Comparison of ENCODE assay signal across 17 cellular contexts in genomic region chr13:44365008-44365407, GRCh38. TPM values are rescaled to one million over a fixed set of nuclear protein-coding genes. Genes with fewer than 3 reads are reported as not detected.
DNase-seq lines count a peak whose midpoint lies in the region; ATAC-seq and TF ChIP-seq lines count a peak whose summit lies in the region.
"Had no signal": no experiment of that assay in that cellular context is flagged by ENCODE, and none has a peak within 500 bp of the region (broad histone marks: within the 10 kb centered on the region; RNA-seq: fewer than 3 reads in every experiment).

No MANE protein-coding gene starts in this region.

- H3K9me3 ChIP-seq in AG04450 (ENCODE audit: control insufficient read depth, insufficient read depth, low read length): no peaks in the 10 kb centered on the region
- H3K9me3 ChIP-seq: adrenal gland, BE2C had no signal

- no peaks in the 10 kb centered on the region for H3K36me3 ChIP-seq in kidney epithelial cell (ENCODE audit: control insufficient read depth, insufficient read depth, low read length)
- H3K36me3 ChIP-seq: adrenal gland, BE2C had no signal

- H3K27me3 ChIP-seq in AG04450 (ENCODE audit: control insufficient read depth, insufficient read depth, low read length): no peaks in the 10 kb centered on the region
- H3K27me3 ChIP-seq in kidney epithelial cell (ENCODE audit: control insufficient read depth, insufficient read depth, low read length): no peaks in the 10 kb centered on the region
- H3K27me3 ChIP-seq: adrenal gland, BE2C had no signal

- POLR2A ChIA-PET in AG04450 (lab: Yijun Ruan, JAX): interaction anchor here (1.2 kb wide), 1 partner anchor 72 kb away, joined by 3 read pairs; no protein-coding TSS in a partner anchor

- CTCF ChIA-PET in AG04450 (lab: Charles Lee): interaction anchor here (1.0 kb wide), 1 partner anchor 460 kb away, joined by 3 read pairs; no protein-coding TSS in a partner anchor

- peak; percentile 10 for DNase-seq in AG04450 (ENCODE audit: low read depth, low spot score)
- DNase-seq in HS-5 (ENCODE audit: low read depth): peak; percentile 47
- peak; percentile 47 for DNase-seq in astrocyte of the spinal cord (ENCODE audit: low read depth, low spot score)
- peak; percentile 50 for DNase-seq in kidney epithelial cell (ENCODE audit: low read depth)
- DNase-seq in NCI-H526 treated with DMSO at 0.1 percent for 48 hours (lab: John Stamatoyannopoulos, UW): no peak
- no peak for DNase-seq in GM19240 (ENCODE audit: insufficient read length, low spot score)
- no peak for DNase-seq in AML-193 (lab: John Stamatoyannopoulos, UW)
- DNase-seq: activated CD4-positive, alpha-beta T cell treated with anti-CD3 and anti-CD28 coated beads, Interleukin-2, amount 50 U/mL, for 4 hours; adrenal gland; BE2C; cortex of kidney; DMS153; NCI-H187 treated with DMSO at 0.1 percent for 48 hours; NCI-H774; Right ventricle myocardium superior; stimulated activated CD4-positive, alpha-beta T cell treated with anti-CD3 and anti-CD28 coated beads, Interleukin-12 subunit alpha, Interleukin-12 subunit beta, amount 100 ng/mL, for 4 hours had no signal

- H3K4me3 ChIP-seq in AG04450 (ENCODE audit: low read depth, low read length) (no peak overlapping the region), astrocyte of the spinal cord (ENCODE audit: low read depth, low read length) (no peak overlapping the region), kidney epithelial cell (ENCODE audit: low read depth, low read length) (no peak overlapping the region)
- H3K4me3 ChIP-seq: adrenal gland had no signal

- H3K27ac ChIP-seq in AG04450 (ENCODE audit: low read depth, low read length): no peak overlapping the region
- H3K27ac ChIP-seq: adrenal gland had no signal

- no peak for TF ChIP-seq CTCF in AG04450 (IDR thresholded peaks at IDR 0.05; ENCODE audit: low read depth, low read length)
- TF ChIP-seq CTCF in astrocyte of the spinal cord (IDR thresholded peaks at IDR 0.05; ENCODE audit: low read depth, low read length): no peak
- no peak for TF ChIP-seq CTCF in kidney epithelial cell (IDR thresholded peaks at IDR 0.05; ENCODE audit: insufficient read depth, low read length, poor library complexity, severe bottlenecking)

- in situ Hi-C loops in astrocyte of the spinal cord (cut with HindIII; ENCODE audit: low sequenced_read_pairs): no loop called here

- no peak for ATAC-seq in GM18873 (IDR thresholded peaks at IDR 0.05; ENCODE audit: low FRiP score, unreplicated experiment)

RNA-seq across cellular contexts. Expression of gene SERP2, which starts 8.6 kb away (rescaled TPM):
- 5.0 and 5.7 TPM in 2 replicates for polyA plus RNA-seq in AG04450 (2011; rRNA removed)
- 1.1 and 1.8 TPM in 2 replicates for polyA minus RNA-seq in AG04450 (2011; rRNA and poly(A)+ RNA removed)
- total RNA-seq in kidney epithelial cell: 5.1 and 9.7 TPM in 2 replicates

Comparison
In these comparisons a context has a peak if more than half of its experiments do, and no peak if none do; other contexts are left out.
1. DNase-seq: peak in AG04450 (single experiment), HS-5 (single experiment), astrocyte of the spinal cord (single experiment) and kidney epithelial cell (single experiment); none in NCI-H526 treated with DMSO at 0.1 percent for 48 hours (single experiment), GM19240 (single experiment) and AML-193 (0 of 2).